Comparison of ENCODE assay signal across 23 cellular contexts in the genomic region with DNA sequence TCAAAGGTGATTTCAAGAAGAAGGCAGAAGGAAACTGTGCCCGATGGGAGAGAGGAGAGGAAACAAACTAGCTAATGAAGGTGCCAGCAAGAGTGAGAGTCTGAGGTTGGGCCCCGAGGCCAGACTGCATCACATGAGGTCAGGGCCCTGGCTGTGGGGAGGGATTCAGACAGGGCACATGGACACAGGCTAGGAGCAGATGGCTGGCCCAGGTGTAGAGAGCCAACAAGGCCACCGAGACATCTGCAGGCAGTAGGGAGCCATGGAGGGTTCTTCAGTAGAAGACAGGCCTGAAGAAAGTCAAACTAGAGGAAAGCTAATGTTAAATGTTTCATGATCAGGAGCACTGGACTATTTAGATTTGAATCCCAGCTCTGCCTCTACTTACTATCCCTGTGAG.
"Had no signal": no experiment of that assay in that cellular context is flagged by ENCODE, and none has a peak within 500 bp of the region (broad histone marks: within the 10 kb centered on the region; RNA-seq: fewer than 3 reads in every experiment).

No MANE protein-coding gene starts in this region.

- H3K4me3 ChIP-seq: coronary artery, dorsolateral prefrontal cortex, esophagus squamous epithelium, gastrocnemius medialis, heart right ventricle, left lung, lower lobe of right lung had no signal

- H3K36me3 ChIP-seq: esophagus squamous epithelium, gastrocnemius medialis, heart right ventricle, left lung, lower lobe of right lung had no signal

- FAIRE-seq: colon, endothelial cell of umbilical vein, islet of Langerhans, keratinocyte had no signal

- ATAC-seq: gastrocnemius medialis, heart right ventricle, left cardiac atrium, left lung, left ventricle myocardium superior, lower lobe of right lung had no signal

- H3K4me1 ChIP-seq: esophagus squamous epithelium, gastrocnemius medialis, heart right ventricle, left lung, lower lobe of right lung had no signal

- H3K27me3 ChIP-seq: dorsolateral prefrontal cortex, esophagus squamous epithelium, gastrocnemius medialis, left lung had no signal

- H3K9me3 ChIP-seq: esophagus squamous epithelium, gastrocnemius medialis, heart right ventricle, left lung, lower lobe of right lung had no signal

- H3K27ac ChIP-seq: coronary artery, dorsolateral prefrontal cortex, esophagus squamous epithelium, gastrocnemius medialis, heart right ventricle, left lung, lower lobe of right lung had no signal

- DNase-seq: dermis blood vessel endothelial cell; dorsolateral prefrontal cortex; effector CD4-positive, alpha-beta T cell; effector memory CD4-positive, alpha-beta T cell; esophagus squamous epithelium; foreskin fibroblast; foreskin melanocyte; gastrocnemius medialis; glutamatergic neuron; head of caudate nucleus; heart right ventricle; hippocampal formation; left cardiac atrium; left lung; left ventricle myocardium superior; lower lobe of right lung; mesendoderm; midbrain had no signal
